Comparison of ENCODE assay signal across 35 cellular contexts in genomic region chr6:83978324-83978734, GRCh38. TPM values are rescaled to one million over a fixed set of nuclear protein-coding genes. Genes with fewer than 3 reads are reported as not detected.
A peak's percentile ranks its signal among the peaks of the same experiment; 100 is the strongest.
DNase-seq lines count a peak whose midpoint lies in the region; ATAC-seq, FAIRE-seq and TF ChIP-seq lines count a peak whose summit lies in the region.
"Had no signal": no experiment of that assay in that cellular context is flagged by ENCODE, and none has a peak within 500 bp of the region (broad histone marks: within the 10 kb centered on the region; RNA-seq: fewer than 3 reads in every experiment).

No MANE protein-coding gene starts in this region.

- H3K27me3 ChIP-seq in A673 (replicated peaks; ENCODE audit: insufficient read depth, low read depth, low read length, poor library complexity) (no peaks in the 10 kb centered on the region), endodermal cell (ENCODE audit: control insufficient read depth, insufficient read depth, low read length, poor library complexity, severe bottlenecking) (no peaks in the 10 kb centered on the region), neural progenitor cell (no peaks in the 10 kb centered on the region)
- H3K27me3 ChIP-seq: gastroesophageal sphincter, hepatocyte, suprapubic skin had no signal

- no peak for TF ChIP-seq POLR2A in H54 (IDR thresholded peaks at IDR 0.05; ENCODE audit: low read depth, low read length)

- H3K4me3 ChIP-seq in A673 (ENCODE audit: low read depth, low read length, poor library complexity, severe bottlenecking), result no peak overlapping the region
- no peak overlapping the region for H3K4me3 ChIP-seq in SK-N-MC
- peak overlapping the region; percentile 47 for H3K4me3 ChIP-seq in endodermal cell (ENCODE audit: low read length)
- no peak overlapping the region for H3K4me3 ChIP-seq in neural progenitor cell
- H3K4me3 ChIP-seq: gastroesophageal sphincter, hepatocyte, lung, mucosa of descending colon, PC-9, suprapubic skin had no signal

- H3K36me3 Mint-ChIP-seq in endodermal cell (ENCODE audit: low read depth) (peaks cover 13% of the 10 kb centered on the region), neural progenitor cell (no peaks in the 10 kb centered on the region)
- H3K36me3 Mint-ChIP-seq: stimulated activated effector memory CD8-positive, alpha-beta T cell treated with anti-CD3 and anti-CD28 coated beads, Interleukin-12 subunit alpha, Interleukin-12 subunit beta, amount 100 ng/mL, for 72 hours had no signal

- POLR2A ChIA-PET in A673 (lab: Charles Lee; ENCODE audit: low non-redundant PET), result no interaction called here

- H3K27ac ChIP-seq in A673 (ENCODE audit: low read depth, low read length, poor library complexity, severe bottlenecking) (peak overlapping the region; percentile 41), SK-N-MC (peak overlapping the region; percentile 21; the same call in 1 of the 2 replicates), endodermal cell (ENCODE audit: low read depth, low read length) (no peak overlapping the region), neural progenitor cell (no peak overlapping the region)
- H3K27ac ChIP-seq: gastroesophageal sphincter, hepatocyte, PC-9, suprapubic skin had no signal

- 90% methylated on average over 1 of the region's 1 CpG; no CpG with 5 or more reads in 1 of the 2 experiments for WGBS in endodermal cell (ENCODE audit: insufficient coverage in 1 of 2, insufficient read length in 1 of 2), 2 experiments

- intact Hi-C loops in A673 (cut with micrococcal nuclease; ENCODE audit: unreplicated experiment) (no loop called here), left colon (cut with DNase I, micrococcal nuclease) (no loop called here)

- FAIRE-seq in H54 (lab: Jason Lieb, UNC), result no peak
- FAIRE-seq: bronchial epithelial cell, colon, D721Med, TTC549 had no signal

- CTCF ChIA-PET in A673 (lab: Charles Lee), result interaction anchor here (0.7 kb wide), 1 partner anchor 225 kb away, joined by 7 read pairs; no protein-coding TSS in a partner anchor

- TF ChIP-seq CTCF in A673 (conservative IDR thresholded peaks at IDR 0.05; ENCODE audit: low read depth, low read length) (no peak), endodermal cell (conservative IDR thresholded peaks at IDR 0.05) (no peak), neural progenitor cell (IDR thresholded peaks at IDR 0.05) (no peak)

- H4K20me1 ChIP-seq in neural progenitor cell (ENCODE audit: low read depth), result no peaks in the 10 kb centered on the region

- H3K4me1 Mint-ChIP-seq in endodermal cell (peaks cover 35% of the 10 kb centered on the region), neural progenitor cell (no peaks in the 10 kb centered on the region)
- H3K4me1 Mint-ChIP-seq: CD4-positive, CD25-positive, alpha-beta regulatory T cell; natural killer cell; stimulated activated effector memory CD8-positive, alpha-beta T cell treated with anti-CD3 and anti-CD28 coated beads, Interleukin-12 subunit alpha, Interleukin-12 subunit beta, amount 100 ng/mL, for 72 hours had no signal

- peak overlapping the region; percentile 71 for H3K27ac Mint-ChIP-seq in endodermal cell
- H3K27ac Mint-ChIP-seq in neural progenitor cell, result no peak overlapping the region
- H3K27ac Mint-ChIP-seq: activated T-cell treated with anti-CD3 and anti-CD28 coated beads, Interleukin-2, amount 50 U/mL, for 72 hours; CD4-positive, CD25-positive, alpha-beta regulatory T cell; HFFc6; natural killer cell; stimulated activated effector memory CD8-positive, alpha-beta T cell treated with anti-CD3 and anti-CD28 coated beads, Interleukin-12 subunit alpha, Interleukin-12 subunit beta, amount 100 ng/mL, for 72 hours; T-helper 1 cell treated with Interleukin-12 subunit alpha and Interleukin-12 subunit beta and Interleukin-4 antibody, amounts not matched to agents 30 μg/mL and 1 μg/mL, for 36 hours had no signal

- no TSS peak for BruUV-seq in A673 (replicated peaks; lab: Mats Ljungman, UMichigan)

- H2AFZ ChIP-seq in neural progenitor cell (replicated peaks), result peak overlapping the region; percentile 12
- H2AFZ ChIP-seq: hepatocyte, PC-9 had no signal

- no peak for ATAC-seq in HG02885 (IDR thresholded peaks at IDR 0.05; ENCODE audit: poor library complexity, unreplicated experiment)
- no peak for ATAC-seq in left colon
- ATAC-seq: activated T-cell treated with anti-CD3 and anti-CD28 coated beads, Interleukin-2, amount 50 U/mL, for 72 hours; gastroesophageal sphincter; mucosa of descending colon; natural killer cell; Right ventricle myocardium inferior; SK-N-SH treated with all-trans-retinoic acid at 6 μM for 48 hours; stimulated activated effector memory CD8-positive, alpha-beta T cell treated with anti-CD3 and anti-CD28 coated beads, Interleukin-12 subunit alpha, Interleukin-12 subunit beta, amount 100 ng/mL, for 72 hours had no signal

- no peak overlapping the region for H3K4me3 Mint-ChIP-seq in endodermal cell
- no peak overlapping the region for H3K4me3 Mint-ChIP-seq in neural progenitor cell
- H3K4me3 Mint-ChIP-seq: activated T-cell treated with anti-CD3 and anti-CD28 coated beads, Interleukin-2, amount 50 U/mL, for 72 hours; CD4-positive, CD25-positive, alpha-beta regulatory T cell; HFFc6; natural killer cell; stimulated activated effector memory CD8-positive, alpha-beta T cell treated with anti-CD3 and anti-CD28 coated beads, Interleukin-12 subunit alpha, Interleukin-12 subunit beta, amount 100 ng/mL, for 72 hours; T-helper 1 cell treated with Interleukin-12 subunit alpha and Interleukin-12 subunit beta and Interleukin-4 antibody, amounts not matched to agents 30 μg/mL and 1 μg/mL, for 36 hours had no signal

- H3K4me1 ChIP-seq in A673 (ENCODE audit: insufficient read depth, low read length, poor library complexity, severe bottlenecking) (no peaks in the 10 kb centered on the region), endodermal cell (ENCODE audit: control insufficient read depth, insufficient read depth, low read length) (no peaks in the 10 kb centered on the region), neural progenitor cell (peaks cover 9% of the 10 kb centered on the region)
- H3K4me1 ChIP-seq: gastroesophageal sphincter had no signal

- H3K79me2 ChIP-seq in neural progenitor cell (ENCODE audit: low read depth), result no peaks in the 10 kb centered on the region
- H3K79me2 ChIP-seq: hepatocyte had no signal

- H3K27me3 Mint-ChIP-seq in endodermal cell (ENCODE audit: insufficient read depth), result no peaks in the 10 kb centered on the region
- peaks cover 2% of the 10 kb centered on the region for H3K27me3 Mint-ChIP-seq in neural progenitor cell (ENCODE audit: insufficient read depth, low read depth)
- H3K27me3 Mint-ChIP-seq: CD4-positive, CD25-positive, alpha-beta regulatory T cell had no signal

- peaks cover 4% of the 10 kb centered on the region for H3K9me3 ChIP-seq in A673 (ENCODE audit: low read depth, low read length, poor library complexity, severe bottlenecking)
- H3K9me3 ChIP-seq in SK-N-MC (ENCODE audit: low read depth, low read length), result no peaks in the 10 kb centered on the region
- peaks cover 29% of the 10 kb centered on the region for H3K9me3 ChIP-seq in endodermal cell (ENCODE audit: control insufficient read depth, low read length)
- H3K9me3 ChIP-seq in neural progenitor cell (ENCODE audit: low read depth), result peaks cover 6% of the 10 kb centered on the region
- H3K9me3 ChIP-seq: mucosa of descending colon, suprapubic skin had no signal

- H3K9ac ChIP-seq in SK-N-MC (ENCODE audit: insufficient read length), result no peak overlapping the region
- no peak overlapping the region for H3K9ac ChIP-seq in endodermal cell (ENCODE audit: extremely low read depth, low read length, poor library complexity, severe bottlenecking)
- no peak overlapping the region for H3K9ac ChIP-seq in neural progenitor cell

- peaks cover 3% of the 10 kb centered on the region for H3F3A ChIP-seq in neural progenitor cell (ENCODE audit: low read depth)

- H3K36me3 ChIP-seq in A673 (ENCODE audit: insufficient read depth, low read length, poor library complexity, severe bottlenecking) (no peaks in the 10 kb centered on the region), SK-N-MC (ENCODE audit: insufficient read depth, low read length) (no peaks in the 10 kb centered on the region), endodermal cell (ENCODE audit: control insufficient read depth, insufficient read depth, low read length) (no peaks in the 10 kb centered on the region), neural progenitor cell (peaks cover 6% of the 10 kb centered on the region)
- H3K36me3 ChIP-seq: suprapubic skin had no signal

- no peak overlapping the region for H3K4me2 ChIP-seq in neural progenitor cell
- H3K4me2 ChIP-seq: hepatocyte, PC-9 had no signal

- H3K9me3 Mint-ChIP-seq in endodermal cell (peaks cover 19% of the 10 kb centered on the region), neural progenitor cell (no peaks in the 10 kb centered on the region)
- H3K9me3 Mint-ChIP-seq: HFFc6; T-helper 1 cell treated with Interleukin-12 subunit alpha and Interleukin-12 subunit beta and Interleukin-4 antibody, amounts not matched to agents 30 μg/mL and 1 μg/mL, for 36 hours had no signal

- DNase-seq in A673 (ENCODE audit: low spot score) (peak; percentile 59), SK-N-MC (ENCODE audit: low read depth, low spot score) (no peak), endodermal cell (no peak), neural progenitor cell (ENCODE audit: low spot score) (no peak), HT-29 (ENCODE audit: low spot score) (no peak), H54 (ENCODE audit: insufficient read length, low spot score) (no peak), left colon (no peak)
- DNase-seq: 8988T; activated CD4-positive, alpha-beta T cell treated with anti-CD3 and anti-CD28 coated beads, Interleukin-2, amount 50 U/mL, for 48 hours; activated CD4-positive, CD25-positive, alpha-beta regulatory T cell treated with anti-CD3 and anti-CD28 coated beads, Interleukin-2, amount 50 U/mL, for 72 hours; activated T-cell treated with anti-CD3 and anti-CD28 coated beads, Interleukin-2, amount 50 U/mL, for 72 hours; CD4-positive, CD25-positive, alpha-beta regulatory T cell; DND-41; effector CD8-positive, alpha-beta T cell; HFFc6; kidney glomerular epithelial cell; mucosa of descending colon; natural killer cell; NCI-H1417 treated with DMSO at 0.1 percent for 48 hours; NCI-H2029 treated with DMSO at 0.1 percent for 48 hours; NCI-H526; PC-9 had no signal

RNA-seq across cellular contexts. Expression of gene MRAP2, which starts 55.2 kb away (rescaled TPM):
- total RNA-seq in A673 (2021) (0.34 and 0.55 TPM in 2 replicates), endodermal cell (10 to 100 TPM; 10.7 to 10.8 TPM), neural progenitor cell (ENCODE audit: low replicate concordance) (0.59 and 0.75 TPM in 2 replicates), left colon (1 to 10 TPM; 8.5 to 9.2 TPM)
- 3.9 TPM for polyA plus RNA-seq in endodermal cell (2013, experiment 1 of 2)
- 5.7 TPM for polyA plus RNA-seq in endodermal cell (2013, experiment 2 of 2)
- total RNA-seq in HT-29 (2014; rRNA removed; shearing (Covaris generic)), result 7.6 and 10.5 TPM in 2 replicates
- total RNA-seq: activated T-cell treated with anti-CD3 and anti-CD28 coated beads, Interleukin-2, amount 50 U/mL, for 72 hours; CD4-positive, CD25-positive, alpha-beta regulatory T cell; natural killer cell; PC-9; Right ventricle myocardium inferior had no signal
- polyA plus RNA-seq: CD4-positive, CD25-positive, alpha-beta regulatory T cell had no signal

Comparison
In these comparisons a context has a peak if more than half of its experiments do, and no peak if none do; other contexts are left out.
1. H3K27ac ChIP-seq: peak in A673 (single experiment) and SK-N-MC (single experiment); none in endodermal cell (single experiment) and neural progenitor cell (single experiment).